ENCODE assay signal across 38 cellular contexts in genomic region chr7:27271384-27271783, GRCh38. TPM values are rescaled to one million over a fixed set of nuclear protein-coding genes. Genes with fewer than 3 reads are reported as not detected.
"Had no signal": no experiment of that assay in that cellular context is flagged by ENCODE, and none has a peak within 500 bp of the region (broad histone marks: within the 10 kb centered on the region; RNA-seq: fewer than 3 reads in every experiment).

No MANE protein-coding gene starts in this region.

- H3K4me3 ChIP-seq: MG63 had no signal

- DNase-seq: Kasumi-1, MG63, MM.1S, MV-4-11, NCI-H1048, NCI-H1092, NCI-H1092 treated with DMSO at 0.1 percent for 48 hours, NCI-H1105, NCI-H1105 treated with DMSO at 0.1 percent for 48 hours, NCI-H1417, NCI-H1417 treated with DMSO at 0.1 percent for 48 hours, NCI-H1436 treated with DMSO at 0.1 percent for 48 hours, NCI-H146, NCI-H1694, NCI-H1694 treated with DMSO at 0.1 percent for 48 hours, NCI-H187, NCI-H187 treated with DMSO at 0.1 percent for 48 hours, NCI-H1930, NCI-H2029, NCI-H2029 treated with DMSO at 0.1 percent for 48 hours, NCI-H2081, NCI-H2081 treated with DMSO at 0.1 percent for 48 hours, NCI-H2107, NCI-H2171, NCI-H2171 treated with DMSO at 0.1 percent for 48 hours, NCI-H2227 treated with DMSO at 0.1 percent for 48 hours, NCI-H226, NCI-H345, NCI-H446, NCI-H446 treated with DMSO at 0.1 percent for 48 hours, NCI-H510A, NCI-H510A treated with DMSO at 0.1 percent for 48 hours, NCI-H524, NCI-H524 treated with DMSO at 0.1 percent for 48 hours, NCI-H526 had no signal

- H3K36me3 ChIP-seq: MG63 had no signal

- H3K27me3 ChIP-seq: MG63 had no signal

RNA-seq across cellular contexts. Expression of gene EVX1, which starts 28.8 kb away (rescaled TPM):
- total RNA-seq: LHCN-M2, M059J, MCF 10A had no signal
